In genomic region chr6:130207979-130208649, GRCh38 we compare ENCODE assay signal across 23 cellular contexts. TPM values are rescaled to one million over a fixed set of nuclear protein-coding genes. Genes with fewer than 3 reads are reported as not detected.
"Had no signal": no experiment of that assay in that cellular context is flagged by ENCODE, and none has a peak within 500 bp of the region (broad histone marks: within the 10 kb centered on the region; RNA-seq: fewer than 3 reads in every experiment).

No MANE protein-coding gene starts in this region.

- DNase-seq: IMR-90, Karpas-422, KG1, MG63, NCI-H1092, NCI-H1105 treated with DMSO at 0.1 percent for 48 hours, NCI-H1417 treated with DMSO at 0.1 percent for 48 hours, NCI-H146, NCI-H1694 treated with DMSO at 0.1 percent for 48 hours, NCI-H1930, NCI-H2081, NCI-H2107, NCI-H2227 treated with DMSO at 0.1 percent for 48 hours, NCI-H524, NCI-H526 treated with DMSO at 0.1 percent for 48 hours, NCI-H748 treated with DMSO at 0.1 percent for 48 hours, Right ventricle myocardium superior, RPMI8226, SIG-M5 had no signal

- H3K27ac ChIP-seq: SJSA1, SK-N-MC had no signal

- H3K9me3 ChIP-seq: MG63, SJSA1 had no signal

- H3K4me1 ChIP-seq: SJSA1 had no signal

- H3K36me3 ChIP-seq: MG63, SJSA1 had no signal

- H3K27me3 ChIP-seq: MG63, SJSA1 had no signal

- ATAC-seq: HepG2 had no signal

- H3K4me3 ChIP-seq: MG63, SJSA1, SK-N-MC had no signal

RNA-seq across cellular contexts. Expression of gene SAMD3, which starts 14.6 kb away (rescaled TPM):
- total RNA-seq: HepG2, NCI-H460 had no signal
- polyA plus RNA-seq: HepG2 had no signal
